Comparison of ENCODE assay signal across 9 cellular contexts in the genomic region with DNA sequence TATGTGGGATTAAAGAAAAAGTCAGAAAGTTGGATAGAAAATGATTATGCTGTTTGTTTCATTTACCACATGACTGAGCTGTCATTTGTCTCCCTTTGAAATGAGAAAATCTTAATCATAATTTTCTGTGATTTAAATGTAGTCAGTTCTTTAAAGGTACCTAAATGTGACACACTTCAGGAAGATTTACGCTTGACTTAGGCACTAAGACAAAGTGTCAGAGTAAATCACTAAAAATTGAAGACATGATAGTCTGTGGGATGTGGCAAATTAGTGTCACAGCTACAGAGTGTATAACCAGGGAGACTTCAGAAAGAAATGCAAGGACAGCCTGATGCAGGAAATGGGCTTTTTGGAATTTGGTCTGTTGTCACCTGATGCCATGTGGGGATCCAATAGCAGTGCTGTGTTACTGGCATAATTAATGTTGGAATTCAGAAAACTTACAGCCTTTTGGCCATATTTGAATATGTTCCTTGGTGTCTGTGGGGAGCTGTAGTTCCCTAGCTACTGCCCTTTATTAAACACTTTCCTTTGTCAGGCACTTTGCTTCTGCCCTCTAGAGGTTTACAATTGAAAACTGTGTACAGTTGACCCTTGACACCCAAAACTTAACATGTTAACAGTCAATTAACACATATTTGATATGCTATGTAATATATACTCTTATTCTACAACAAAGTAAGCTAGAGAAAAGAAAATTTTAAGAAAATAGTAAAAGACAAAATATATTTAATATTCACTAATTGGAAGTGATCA.
DNase-seq lines count a peak whose midpoint lies in the region; ATAC-seq, FAIRE-seq and TF ChIP-seq lines count a peak whose summit lies in the region.
"Had no signal": no experiment of that assay in that cellular context is flagged by ENCODE, and none has a peak within 500 bp of the region (broad histone marks: within the 10 kb centered on the region; RNA-seq: fewer than 3 reads in every experiment).

No MANE protein-coding gene starts in this region.

- H3K9ac ChIP-seq in kidney (ENCODE audit: low read length in 2 of 2), result no peak overlapping the region

- intact Hi-C loops in kidney (cut with DNase I), result no loop called here

- peak; percentile 52 for ATAC-seq in GM21576 (IDR thresholded peaks at IDR 0.05; ENCODE audit: unreplicated experiment)
- ATAC-seq in HG03565 (IDR thresholded peaks at IDR 0.05; ENCODE audit: unreplicated experiment), result no peak

- FAIRE-seq in kidney (lab: Jason Lieb, UNC), result no peak
- FAIRE-seq: HTR-8/SVneo had no signal

- peaks cover 0 to 9% of the 10 kb centered on the region in 2 donors for H3K36me3 ChIP-seq in kidney (ENCODE audit: control insufficient read depth in 1 of 2, insufficient read depth in 2 of 2, low read length in 2 of 2)

- no peak overlapping the region for H3K27ac ChIP-seq in kidney (ENCODE audit: low read depth in 2 of 2, low read length in 2 of 2)

- peaks cover 6 to 10% of the 10 kb centered on the region in 2 donors for H3K4me1 ChIP-seq in kidney (ENCODE audit: control insufficient read depth in 1 of 2, insufficient read depth in 1 of 2, low read depth in 1 of 2, low read length in 2 of 2)

- no peaks in the 10 kb centered on the region for H3K9me3 ChIP-seq in kidney (ENCODE audit: control insufficient read depth in 1 of 2, low read length in 2 of 2)

- DNase-seq in ELR (ENCODE audit: low read depth) (peak; percentile 20), NCI-H69 (lab: John Stamatoyannopoulos, UW) (peak; percentile 70), kidney (no peak), NCI-H526 treated with DMSO at 0.1 percent for 48 hours (lab: John Stamatoyannopoulos, UW) (no peak), medulla oblongata (ENCODE audit: extremely low spot score) (no peak)
- DNase-seq in NK-92 treated with Interleukin-12 subunit alpha and Interleukin-12 subunit beta, amount 100 ng/mL, for 24 hours (lab: John Stamatoyannopoulos, UW), result no peak

- no peak overlapping the region for H3K4me3 ChIP-seq in kidney (ENCODE audit: low read length in 2 of 2)

- peak; percentile 17 for TF ChIP-seq CTCF in kidney (IDR thresholded peaks at IDR 0.05; ENCODE audit: borderline replicate concordance, extremely low read depth, insufficient read depth)

Comparison
In these comparisons a context has a peak if more than half of its experiments do, and no peak if none do; other contexts are left out.
1. DNase-seq: peak in ELR (single experiment) and NCI-H69 (single experiment); none in kidney (single experiment), NK-92 treated with Interleukin-12 subunit alpha and Interleukin-12 subunit beta, amount 100 ng/mL, for 24 hours (single experiment), NCI-H526 treated with DMSO at 0.1 percent for 48 hours (single experiment) and medulla oblongata (single experiment).